9 cellular contexts compared by ENCODE assay signal in genomic region chrX:155026420-155026726, GRCh38. TPM values are rescaled to one million over a fixed set of nuclear protein-coding genes. Genes with fewer than 3 reads are reported as not detected.
A peak's percentile ranks its signal among the peaks of the same experiment; 100 is the strongest.
DNase-seq lines count a peak whose midpoint lies in the region; ATAC-seq, FAIRE-seq and TF ChIP-seq lines count a peak whose summit lies in the region.
"Had no signal": no experiment of that assay in that cellular context is flagged by ENCODE, and none has a peak within 500 bp of the region (broad histone marks: within the 10 kb centered on the region; RNA-seq: fewer than 3 reads in every experiment).

No MANE protein-coding gene starts in this region.

- H2AFZ ChIP-seq in GM23338 = no peak overlapping the region

- H3K9ac ChIP-seq in skeletal muscle tissue (ENCODE audit: low read depth in 1 of 3, low read length in 3 of 3) = peak overlapping the region; percentile 77 to 94 (median 77)

- no peaks in the 10 kb centered on the region; the same call in 2 of the 3 replicates for H3K9me3 Mint-ChIP-seq in GM23338

- no peaks in the 10 kb centered on the region for H3K9me2 ChIP-seq in GM23338 (ENCODE audit: insufficient read depth)

- H3K36me3 ChIP-seq in GM23338 (ENCODE audit: insufficient read depth) (no peaks in the 10 kb centered on the region), skeletal muscle tissue (ENCODE audit: control insufficient read depth in 3 of 3, insufficient read depth in 3 of 3, low read length in 3 of 3) (no peaks in the 10 kb centered on the region)

- H3K27ac ChIP-seq in GM23338 (ENCODE audit: low read depth) (peak overlapping the region; percentile 60; the same call in 1 of the 2 replicates), foreskin keratinocyte (peak overlapping the region; percentile 82), skeletal muscle tissue (ENCODE audit: low read depth, low read length) (peak overlapping the region; percentile 99)

- H3K4me3 Mint-ChIP-seq in GM23338 = peak overlapping the region; percentile 80

- H3K4me1 Mint-ChIP-seq in GM23338 = peaks cover 14% of the 10 kb centered on the region; the same call in 2 of the 3 replicates

- peak overlapping the region; percentile 66 for H3K4me2 ChIP-seq in GM23338

- DNase-seq in GM23338 (ENCODE audit: low spot score) (no peak), foreskin keratinocyte (no peak), D721Med (ENCODE audit: insufficient read length, low spot score) (no peak), NCI-H1417 (lab: John Stamatoyannopoulos, UW) (no peak)

- no peaks in the 10 kb centered on the region for H4K20me1 ChIP-seq in GM23338 (replicated peaks; ENCODE audit: insufficient read depth)

- 0 out of 2 replicates have a peak, but pooled peaks cover 4% of the 10 kb centered on the region for H3K4me1 ChIP-seq in GM23338 (ENCODE audit: insufficient read depth)
- no peaks in the 10 kb centered on the region for H3K4me1 ChIP-seq in foreskin keratinocyte
- H3K4me1 ChIP-seq in skeletal muscle tissue (ENCODE audit: control insufficient read depth in 3 of 3, insufficient read depth in 3 of 3, low read length in 3 of 3) = no peaks in the 10 kb centered on the region

- TF ChIP-seq CTCF in GM23338 (conservative IDR thresholded peaks at IDR 0.05; ENCODE audit: low read depth in 2 of 2) (no peak), WI38 (IDR thresholded peaks at IDR 0.05; ENCODE audit: low read depth, low read length) (no peak), foreskin keratinocyte (conservative IDR thresholded peaks at IDR 0.05) (no peak), D721Med (IDR thresholded peaks at IDR 0.05; ENCODE audit: insufficient read depth, missing control alignments) (no peak)

- H3K36me3 Mint-ChIP-seq in GM23338 (ENCODE audit: low read depth) = no peaks in the 10 kb centered on the region

- H3K27ac Mint-ChIP-seq in GM23338 = peak overlapping the region; percentile 93

- ATAC-seq in GM23338 (no peak), foreskin keratinocyte (no peak), HG03442 (IDR thresholded peaks at IDR 0.05; ENCODE audit: unreplicated experiment) (no peak), HG03460 (IDR thresholded peaks at IDR 0.05; ENCODE audit: unreplicated experiment) (no peak)

- H3K79me2 ChIP-seq in GM23338 (replicated peaks; ENCODE audit: insufficient read depth) = peaks cover 39% of the 10 kb centered on the region

- H3K4me3 ChIP-seq in GM23338 = peak overlapping the region; percentile 84
- H3K4me3 ChIP-seq in WI38 (ENCODE audit: low read depth, low read length) = peak overlapping the region; percentile 71
- H3K4me3 ChIP-seq in skeletal muscle tissue (ENCODE audit: low read length in 3 of 3) = peak overlapping the region in 2 of 3 donors; percentile 67 to 80

- H3F3A ChIP-seq in GM23338 (replicated peaks; ENCODE audit: low read depth) = no peaks in the 10 kb centered on the region

- no peaks in the 10 kb centered on the region for H3K9me3 ChIP-seq in skeletal muscle tissue (ENCODE audit: control insufficient read depth in 3 of 3, low read length in 3 of 3)

- H3K27me3 Mint-ChIP-seq in GM23338 (ENCODE audit: insufficient read depth, low read depth, poor library complexity) = peaks cover 7% of the 10 kb centered on the region

- H3K27me3 ChIP-seq in GM23338 (ENCODE audit: insufficient read depth) (no peaks in the 10 kb centered on the region), foreskin keratinocyte (no peaks in the 10 kb centered on the region), skeletal muscle tissue (ENCODE audit: control insufficient read depth in 3 of 3, insufficient read depth in 3 of 3, low read length in 3 of 3) (no peaks in the 10 kb centered on the region)

- FAIRE-seq in D721Med (lab: Jason Lieb, UNC) = no peak
- FAIRE-seq: TTC549 had no signal

TF ChIP-seq in GM23338, 12 proteins besides CTCF, POLR2A, EP300 and RAD21:
- TF ChIP-seq REST (IDR thresholded peaks at IDR 0.05; ENCODE audit: unreplicated experiment) = no peak
- no peak for TF ChIP-seq ZNF114 (CRISPR knock-in tag; IDR thresholded peaks at IDR 0.05)
- no peak for TF ChIP-seq EZH2 (IDR thresholded peaks at IDR 0.05; ENCODE audit: low read depth, unreplicated experiment)
- no peak for TF ChIP-seq EZH2phosphoT487 (IDR thresholded peaks at IDR 0.05; ENCODE audit: unreplicated experiment)
- no peak for TF ChIP-seq STAT1 (IDR thresholded peaks at IDR 0.05; ENCODE audit: unreplicated experiment)
- TF ChIP-seq ETS1 (IDR thresholded peaks at IDR 0.05) = no peak

RNA-seq across cellular contexts. Expression of gene FUNDC2, which starts 0.3 kb away (rescaled TPM):
- total RNA-seq in GM23338 (2014; rRNA removed; shearing (Covaris generic)) = 26.3 and 28.6 TPM in 2 replicates
- 51.6 and 58.5 TPM in 2 replicates for polyA plus RNA-seq in GM23338 (2016; fragmentation: Nextera tagmentation; extraction: Ambion mirVana)
- total RNA-seq in foreskin keratinocyte = 60.3 and 63.5 TPM in 2 replicates
- 83.8 and 84.2 TPM in 2 replicates for polyA plus RNA-seq in foreskin keratinocyte
- total RNA-seq in skeletal muscle tissue = 45.9 TPM

RNA-seq across cellular contexts. Expression of gene F8, which starts 3.9 kb away (rescaled TPM):
- total RNA-seq in GM23338 (2014; rRNA removed; shearing (Covaris generic)) = 1.8 and 2.9 TPM in 2 replicates
- polyA plus RNA-seq in GM23338 (2016; fragmentation: Nextera tagmentation; extraction: Ambion mirVana) (0.63 and 0.70 TPM in 2 replicates), foreskin keratinocyte (0.61 and 0.78 TPM in 2 replicates)
- total RNA-seq in foreskin keratinocyte (0.71 and 1.2 TPM in 2 replicates), skeletal muscle tissue (4.2 TPM)

RNA-seq across cellular contexts. Expression of gene CMC4, which starts 44.6 kb away (rescaled TPM):
- 5.7 and 9.9 TPM in 2 replicates for total RNA-seq in GM23338 (2014; rRNA removed; shearing (Covaris generic))
- polyA plus RNA-seq in GM23338 (2016; fragmentation: Nextera tagmentation; extraction: Ambion mirVana) (14.7 and 16.3 TPM in 2 replicates), foreskin keratinocyte (16.8 and 17.7 TPM in 2 replicates)
- total RNA-seq in foreskin keratinocyte (9.4 and 11.9 TPM in 2 replicates), skeletal muscle tissue (6.8 TPM)

RNA-seq across cellular contexts. Expression of gene MTCP1, which starts 44.6 kb away (rescaled TPM):
- total RNA-seq in GM23338 (2014; rRNA removed; shearing (Covaris generic)) = 0.83 and 6.3 TPM in 2 replicates
- polyA plus RNA-seq in GM23338 (2016; fragmentation: Nextera tagmentation; extraction: Ambion mirVana) (17.7 and 28.3 TPM in 2 replicates), foreskin keratinocyte (11.1 and 13.5 TPM in 2 replicates)
- total RNA-seq in foreskin keratinocyte (16.5 and 18.8 TPM in 2 replicates), skeletal muscle tissue (20.9 TPM)

RNA-seq across cellular contexts. Expression of gene BRCC3, which starts 44.9 kb away (rescaled TPM):
- total RNA-seq in GM23338 (2014; rRNA removed; shearing (Covaris generic)) = 14.1 and 18.4 TPM in 2 replicates
- 19.9 and 26.7 TPM in 2 replicates for polyA plus RNA-seq in GM23338 (2016; fragmentation: Nextera tagmentation; extraction: Ambion mirVana)
- 22.9 and 26.1 TPM in 2 replicates for total RNA-seq in foreskin keratinocyte
- 9.5 and 12.8 TPM in 2 replicates for polyA plus RNA-seq in foreskin keratinocyte
- total RNA-seq in skeletal muscle tissue = 4.2 TPM
